ENCODE assay signal across 14 cellular contexts in the genomic region with DNA sequence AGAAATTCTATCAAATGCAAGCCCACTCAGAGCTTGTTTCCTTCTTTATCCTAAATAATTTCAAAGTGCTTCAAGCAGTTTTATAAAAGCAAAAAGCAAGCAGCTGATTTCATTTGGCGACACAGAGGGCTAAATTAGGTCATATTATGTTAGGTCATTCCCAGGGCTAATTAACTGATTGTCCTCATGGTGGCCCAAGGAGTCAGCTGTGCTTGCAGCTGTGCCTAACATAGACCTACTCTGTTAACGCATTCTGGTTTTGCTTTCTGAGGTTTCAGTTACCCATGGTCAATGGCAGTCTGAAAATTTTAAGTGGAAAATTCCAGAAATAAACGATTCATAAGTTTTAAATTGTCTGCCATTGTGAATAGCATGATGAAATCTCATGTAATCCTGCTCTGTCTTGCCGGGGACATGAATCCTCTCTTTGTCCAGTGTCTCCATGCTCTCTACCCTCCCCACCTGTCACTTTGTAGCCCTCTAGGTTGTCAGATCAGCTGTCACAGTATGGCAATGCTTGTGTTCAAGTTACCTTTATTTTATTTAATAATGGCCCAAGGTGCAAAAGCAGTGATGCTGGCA.
A peak's percentile ranks its signal among the peaks of the same experiment; 100 is the strongest.
DNase-seq lines count a peak whose midpoint lies in the region; ATAC-seq and TF ChIP-seq lines count a peak whose summit lies in the region.
"Had no signal": no experiment of that assay in that cellular context is flagged by ENCODE, and none has a peak within 500 bp of the region (broad histone marks: within the 10 kb centered on the region; RNA-seq: fewer than 3 reads in every experiment).

No MANE protein-coding gene starts in this region.

- H3K9me3 ChIP-seq in MM.1S (replicated peaks; ENCODE audit: insufficient read depth, low read length), result no peaks in the 10 kb centered on the region
- no peaks in the 10 kb centered on the region for H3K9me3 ChIP-seq in right cardiac atrium (ENCODE audit: control insufficient read depth, low read length)
- no peaks in the 10 kb centered on the region for H3K9me3 ChIP-seq in skeletal muscle tissue (ENCODE audit: control insufficient read depth in 3 of 3, low read length in 3 of 3)
- H3K9me3 ChIP-seq: BLaER1, body of pancreas, vagina had no signal

- H3K27me3 Mint-ChIP-seq in WTC11 (ENCODE audit: low read depth), result no peaks in the 10 kb centered on the region

- H3K9ac ChIP-seq in MM.1S (ENCODE audit: low read length) (no peak overlapping the region), skeletal muscle tissue (ENCODE audit: low read depth in 1 of 3, low read length in 3 of 3) (no peak overlapping the region)
- H3K9ac ChIP-seq: BLaER1 had no signal

- no peaks in the 10 kb centered on the region for H3K9me2 ChIP-seq in MM.1S (replicated peaks; ENCODE audit: insufficient read depth, low read length)

- peak; percentile 38 for DNase-seq in MM.1S
- no peak for DNase-seq in WTC11 (ENCODE audit: low spot score)
- no peak for DNase-seq in right cardiac atrium
- no peak for DNase-seq in left colon
- DNase-seq: activated naive CD4-positive, alpha-beta T cell; NCI-H1092; stimulated activated CD4-positive, alpha-beta T cell treated with anti-CD3 and anti-CD28 coated beads, Interleukin-12 subunit alpha, Interleukin-12 subunit beta, amount 100 ng/mL, for 4 hours had no signal

- intact Hi-C loops in right cardiac atrium (cut with DNase I) (no loop called here), left colon (cut with DNase I, micrococcal nuclease) (no loop called here)

- CTCF ChIA-PET in WTC11 (lab: Charles Lee), result no interaction called here

- H3K4me1 Mint-ChIP-seq in WTC11, result no peaks in the 10 kb centered on the region

- H2AFZ ChIP-seq in MM.1S (ENCODE audit: low read length), result no peak overlapping the region

- H3K36me3 Mint-ChIP-seq in WTC11, result peaks cover 6% of the 10 kb centered on the region; the same call in 1 of the 2 replicates

- H3K4me2 ChIP-seq in MM.1S (ENCODE audit: low read depth, low read length), result no peak overlapping the region
- H3K4me2 ChIP-seq: BLaER1 had no signal

- ATAC-seq in WTC11 (no peak; the same call in 1 of the 2 replicates), right cardiac atrium (peak; percentile 32 to 40), left colon (no peak), GM21786 (IDR thresholded peaks at IDR 0.05; ENCODE audit: unreplicated experiment) (no peak)
- no peak for ATAC-seq in activated CD4-positive, CD25-positive, alpha-beta regulatory T cell treated with anti-CD3 and anti-CD28 coated beads, Interleukin-2, amount 50 U/mL, for 24 hours

- no peak overlapping the region for H3K4me3 Mint-ChIP-seq in WTC11
- H3K4me3 Mint-ChIP-seq: stimulated activated naive CD8-positive, alpha-beta T cell treated with anti-CD3 and anti-CD28 coated beads, Interleukin-15, Interleukin-2, amounts not matched to agents 100 ng/mL and 50 ng/mL, for 24 hours had no signal

- H3F3A ChIP-seq in MM.1S (ENCODE audit: insufficient read depth, low read length), result no peaks in the 10 kb centered on the region

- no peak overlapping the region for H3K27ac ChIP-seq in MM.1S (ENCODE audit: low read length)
- H3K27ac ChIP-seq in right cardiac atrium (ENCODE audit: low read length), result no peak overlapping the region
- peak overlapping the region; percentile 41 for H3K27ac ChIP-seq in skeletal muscle tissue (ENCODE audit: low read depth, low read length)
- H3K27ac ChIP-seq: BLaER1, body of pancreas, vagina had no signal

- H3K27me3 ChIP-seq in MM.1S (replicated peaks; ENCODE audit: insufficient read depth, low read length) (no peaks in the 10 kb centered on the region), right cardiac atrium (ENCODE audit: control insufficient read depth, insufficient read depth) (no peaks in the 10 kb centered on the region), skeletal muscle tissue (ENCODE audit: control insufficient read depth in 3 of 3, insufficient read depth in 3 of 3, low read length in 3 of 3) (no peaks in the 10 kb centered on the region)
- H3K27me3 ChIP-seq: BLaER1, body of pancreas, vagina had no signal

- POLR2A ChIA-PET in WTC11 (lab: Charles Lee), result no interaction called here

- H3K27ac Mint-ChIP-seq in WTC11, result no peak overlapping the region
- H3K27ac Mint-ChIP-seq: stimulated activated naive CD8-positive, alpha-beta T cell treated with anti-CD3 and anti-CD28 coated beads, Interleukin-15, Interleukin-2, amounts not matched to agents 100 ng/mL and 50 ng/mL, for 24 hours had no signal

- TF ChIP-seq CTCF in MM.1S (IDR thresholded peaks at IDR 0.05; ENCODE audit: low read length) (no peak), WTC11 (IDR thresholded peaks at IDR 0.05) (no peak)

- H3K36me3 ChIP-seq in MM.1S (replicated peaks; ENCODE audit: insufficient read depth, low read length), result no peaks in the 10 kb centered on the region
- no peaks in the 10 kb centered on the region for H3K36me3 ChIP-seq in skeletal muscle tissue (ENCODE audit: control insufficient read depth in 3 of 3, insufficient read depth in 3 of 3, low read length in 3 of 3)
- H3K36me3 ChIP-seq: BLaER1, vagina had no signal

- H3K79me2 ChIP-seq in MM.1S (ENCODE audit: low read length), result no peaks in the 10 kb centered on the region

- no peak overlapping the region for H3K4me3 ChIP-seq in MM.1S (ENCODE audit: low read length)
- H3K4me3 ChIP-seq in right cardiac atrium (ENCODE audit: low read length), result no peak overlapping the region
- H3K4me3 ChIP-seq in skeletal muscle tissue (ENCODE audit: low read length in 3 of 3), result peak overlapping the region in 2 of 3 donors; percentile 3 to 19
- H3K4me3 ChIP-seq: BLaER1, body of pancreas, vagina had no signal

- no peaks in the 10 kb centered on the region for H4K20me1 ChIP-seq in MM.1S (ENCODE audit: insufficient read depth, low read length)
- H4K20me1 ChIP-seq: BLaER1 had no signal

- H3K9me3 Mint-ChIP-seq in WTC11, result peaks cover 18% of the 10 kb centered on the region
- H3K9me3 Mint-ChIP-seq: stimulated activated naive CD8-positive, alpha-beta T cell treated with anti-CD3 and anti-CD28 coated beads, Interleukin-15, Interleukin-2, amounts not matched to agents 100 ng/mL and 50 ng/mL, for 24 hours had no signal

- no peaks in the 10 kb centered on the region for H3K4me1 ChIP-seq in MM.1S (ENCODE audit: low read length)
- H3K4me1 ChIP-seq in right cardiac atrium (ENCODE audit: control insufficient read depth, insufficient read depth, low read length), result no peaks in the 10 kb centered on the region
- H3K4me1 ChIP-seq in skeletal muscle tissue (ENCODE audit: control insufficient read depth in 3 of 3, insufficient read depth in 3 of 3, low read length in 3 of 3), result peaks cover 19 to 36% (median 19%) of the 10 kb centered on the region in 3 donors
- H3K4me1 ChIP-seq: BLaER1, body of pancreas had no signal

- 59% methylated on average over 4 of the region's 4 CpGs for WGBS in right cardiac atrium

TF ChIP-seq in WTC11, 78 proteins besides CTCF, POLR2A, EP300 and RAD21:
- TF ChIP-seq, protein P1, sequence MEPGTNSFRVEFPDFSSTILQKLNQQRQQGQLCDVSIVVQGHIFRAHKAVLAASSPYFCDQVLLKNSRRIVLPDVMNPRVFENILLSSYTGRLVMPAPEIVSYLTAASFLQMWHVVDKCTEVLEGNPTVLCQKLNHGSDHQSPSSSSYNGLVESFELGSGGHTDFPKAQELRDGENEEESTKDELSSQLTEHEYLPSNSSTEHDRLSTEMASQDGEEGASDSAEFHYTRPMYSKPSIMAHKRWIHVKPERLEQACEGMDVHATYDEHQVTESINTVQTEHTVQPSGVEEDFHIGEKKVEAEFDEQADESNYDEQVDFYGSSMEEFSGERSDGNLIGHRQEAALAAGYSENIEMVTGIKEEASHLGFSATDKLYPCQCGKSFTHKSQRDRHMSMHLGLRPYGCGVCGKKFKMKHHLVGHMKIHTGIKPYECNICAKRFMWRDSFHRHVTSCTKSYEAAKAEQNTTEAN (CRISPR knock-in tag; IDR thresholded peaks at IDR 0.05), result no peak
- TF ChIP-seq TCF7 (CRISPR knock-in tag; IDR thresholded peaks at IDR 0.05; ENCODE audit: low read depth) (no peak), GABPB1 (CRISPR knock-in tag; IDR thresholded peaks at IDR 0.05) (peak; percentile 60; the same call in 1 of the 2 replicates), ZNF317 (CRISPR knock-in tag; IDR thresholded peaks at IDR 0.05; ENCODE audit: borderline replicate concordance, low read depth) (no peak)
- TF ChIP-seq, protein P2, sequence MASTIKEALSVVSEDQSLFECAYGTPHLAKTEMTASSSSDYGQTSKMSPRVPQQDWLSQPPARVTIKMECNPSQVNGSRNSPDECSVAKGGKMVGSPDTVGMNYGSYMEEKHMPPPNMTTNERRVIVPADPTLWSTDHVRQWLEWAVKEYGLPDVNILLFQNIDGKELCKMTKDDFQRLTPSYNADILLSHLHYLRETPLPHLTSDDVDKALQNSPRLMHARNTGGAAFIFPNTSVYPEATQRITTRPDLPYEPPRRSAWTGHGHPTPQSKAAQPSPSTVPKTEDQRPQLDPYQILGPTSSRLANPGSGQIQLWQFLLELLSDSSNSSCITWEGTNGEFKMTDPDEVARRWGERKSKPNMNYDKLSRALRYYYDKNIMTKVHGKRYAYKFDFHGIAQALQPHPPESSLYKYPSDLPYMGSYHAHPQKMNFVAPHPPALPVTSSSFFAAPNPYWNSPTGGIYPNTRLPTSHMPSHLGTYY (CRISPR knock-in tag; IDR thresholded peaks at IDR 0.05), result no peak
TF ChIP-seq in WTC11: peak in this region for 1.

Comparison
In these comparisons a context has a peak if more than half of its experiments do, and no peak if none do; other contexts are left out.
1. H3K4me3 ChIP-seq: peak in skeletal muscle tissue (2 of 3); none in MM.1S (single experiment) and right cardiac atrium (single experiment).
2. ATAC-seq: peak in right cardiac atrium (2 of 2); none in WTC11 (single experiment), left colon (single experiment), activated CD4-positive, CD25-positive, alpha-beta regulatory T cell treated with anti-CD3 and anti-CD28 coated beads, Interleukin-2, amount 50 U/mL, for 24 hours (0 of 2) and GM21786 (single experiment).